23 cellular contexts compared by ENCODE assay signal in genomic region chr17:32920293-32920692, GRCh38. TPM values are rescaled to one million over a fixed set of nuclear protein-coding genes. Genes with fewer than 3 reads are reported as not detected.
DNase-seq lines count a peak whose midpoint lies in the region; ATAC-seq, FAIRE-seq and TF ChIP-seq lines count a peak whose summit lies in the region.
"Had no signal": no experiment of that assay in that cellular context is flagged by ENCODE, and none has a peak within 500 bp of the region (broad histone marks: within the 10 kb centered on the region; RNA-seq: fewer than 3 reads in every experiment).

No MANE protein-coding gene starts in this region.

- peak overlapping the region; percentile 26 for H3K27ac Mint-ChIP-seq in activated T-helper 2 cell treated with anti-CD3 and anti-CD28 coated beads, Interferon-gamma antibody, Interleukin-2, Interleukin-4, amounts not matched to agents 10 μg/mL and 5 μg/mL and 100 μg/mL, durations not matched to agents 14 hours and 24 hours and 36 hours
- H3K27ac Mint-ChIP-seq: CD8-positive, alpha-beta T cell; HFFc6 had no signal

- H3K79me2 ChIP-seq in HepG2 (ENCODE audit: insufficient read depth, low read length) (no peaks in the 10 kb centered on the region), osteoblast (ENCODE audit: insufficient read depth, low read length) (no peaks in the 10 kb centered on the region)

- no peaks in the 10 kb centered on the region for H3K27me3 ChIP-seq in HepG2 (ENCODE audit: control insufficient read depth in 1 of 2, insufficient read depth in 2 of 2, low read length in 2 of 2)
- no peaks in the 10 kb centered on the region for H3K27me3 ChIP-seq in right lobe of liver
- no peaks in the 10 kb centered on the region for H3K27me3 ChIP-seq in esophagus muscularis mucosa
- H3K27me3 ChIP-seq in breast epithelium: no peaks in the 10 kb centered on the region
- no peaks in the 10 kb centered on the region for H3K27me3 ChIP-seq in osteoblast (ENCODE audit: insufficient read depth, low read length)

- DNase-seq in HepG2 (ENCODE audit: low spot score) (no peak), right lobe of liver (no peak), esophagus muscularis mucosa (ENCODE audit: extremely low spot score) (peak; percentile 57), breast epithelium (ENCODE audit: low spot score in 2 of 2) (no peak), HK-2 (ENCODE audit: unreplicated experiment) (no peak), Ammon's horn (ENCODE audit: low spot score) (no peak), osteoblast (ENCODE audit: insufficient read length, low spot score, missing footprints) (no peak)
- no peak for DNase-seq in activated T-helper 2 cell treated with anti-CD3 and anti-CD28 coated beads, Interferon-gamma antibody, Interleukin-2, Interleukin-4, amounts not matched to agents 10 μg/mL and 5 μg/mL and 100 μg/mL, durations not matched to agents 14 hours and 24 hours and 36 hours (ENCODE audit: low spot score)
- DNase-seq: ACHN; AML-193; C1 segment of cervical spinal cord; Caco-2; CD8-positive, alpha-beta T cell; DMS153; DND-41; GOT3; HFFc6 had no signal

- H3K4me1 ChIP-seq in HepG2 (ENCODE audit: insufficient read depth, low read length) (peaks cover 67% of the 10 kb centered on the region), right lobe of liver (no peaks in the 10 kb centered on the region), esophagus muscularis mucosa (no peaks in the 10 kb centered on the region), breast epithelium (no peaks in the 10 kb centered on the region), osteoblast (ENCODE audit: insufficient read depth, low read length) (no peaks in the 10 kb centered on the region)
- H3K4me1 ChIP-seq: Caco-2, HAP-1 had no signal

- H3K9me3 ChIP-seq in HepG2 (ENCODE audit: low read length) (no peaks in the 10 kb centered on the region), right lobe of liver (no peaks in the 10 kb centered on the region), esophagus muscularis mucosa (no peaks in the 10 kb centered on the region), breast epithelium (no peaks in the 10 kb centered on the region), osteoblast (ENCODE audit: low read depth, low read length) (no peaks in the 10 kb centered on the region)
- H3K9me3 ChIP-seq: Caco-2, HAP-1 had no signal

- no TSS peak for BruUV-seq in HepG2 (replicated peaks; lab: Mats Ljungman, UMichigan)

- H3K36me3 Mint-ChIP-seq in activated T-helper 2 cell treated with anti-CD3 and anti-CD28 coated beads, Interferon-gamma antibody, Interleukin-2, Interleukin-4, amounts not matched to agents 10 μg/mL and 5 μg/mL and 100 μg/mL, durations not matched to agents 14 hours and 24 hours and 36 hours (ENCODE audit: low read depth): no peaks in the 10 kb centered on the region
- H3K36me3 Mint-ChIP-seq: CD8-positive, alpha-beta T cell had no signal

- H3K36me3 ChIP-seq in HepG2 (replicated peaks in 1 of 2; ENCODE audit: control insufficient read depth in 1 of 2, insufficient read depth in 2 of 2, low read length in 2 of 2) (no peaks in the 10 kb centered on the region), right lobe of liver (no peaks in the 10 kb centered on the region), esophagus muscularis mucosa (no peaks in the 10 kb centered on the region), breast epithelium (no peaks in the 10 kb centered on the region), osteoblast (ENCODE audit: insufficient read depth, low read length) (no peaks in the 10 kb centered on the region)
- H3K36me3 ChIP-seq: HAP-1 had no signal

- intact Hi-C loops in HepG2 (cut with micrococcal nuclease; ENCODE audit: unreplicated experiment): no loop called here
- intact Hi-C loops in right lobe of liver (cut with DNase I): no loop called here
- intact Hi-C loops in activated T-helper 2 cell treated with anti-CD3 and anti-CD28 coated beads, Interferon-gamma antibody, Interleukin-2, Interleukin-4, amounts not matched to agents 10 μg/mL and 5 μg/mL and 100 μg/mL, durations not matched to agents 14 hours and 24 hours and 36 hours (cut with micrococcal nuclease): no loop called here
- intact Hi-C loops in esophagus muscularis mucosa (cut with DNase I): no loop called here
- intact Hi-C loops in breast epithelium (cut with DNase I; ENCODE audit: low total_unique reads): no loop called here

- FAIRE-seq in HepG2 (lab: Jason Lieb, UNC): no peak
- FAIRE-seq: A204.1, G401.6, GM12892, H54 had no signal

- POLR2A ChIA-PET in HepG2 (lab: Yijun Ruan, JAX): no interaction called here

- H3K4me3 ChIP-seq in HepG2 (replicated peaks in 1 of 3; ENCODE audit: insufficient read depth in 1 of 3, low read depth in 2 of 3, low read length in 3 of 3) (no peak overlapping the region), right lobe of liver (no peak overlapping the region), esophagus muscularis mucosa (no peak overlapping the region), breast epithelium (no peak overlapping the region), osteoblast (ENCODE audit: insufficient read depth, low read length) (no peak overlapping the region)
- H3K4me3 ChIP-seq: HAP-1 had no signal

- TF ChIP-seq CTCF in HepG2 (CRISPR knock-in tag; IDR thresholded peaks at IDR 0.05): no peak
- no peak for TF ChIP-seq CTCF in right lobe of liver (IDR thresholded peaks at IDR 0.05)
- TF ChIP-seq CTCF in esophagus muscularis mucosa (IDR thresholded peaks at IDR 0.05): no peak
- no peak for TF ChIP-seq CTCF in breast epithelium (IDR thresholded peaks at IDR 0.05)
- TF ChIP-seq CTCF in osteoblast (IDR thresholded peaks at IDR 0.05; ENCODE audit: extremely low read depth, low read depth, low read length): no peak

- H3K27ac ChIP-seq in HepG2 (ENCODE audit: extremely low read length, insufficient read depth, low read length) (no peak overlapping the region), right lobe of liver (no peak overlapping the region), esophagus muscularis mucosa (replicated peaks in 1 of 4) (no peak overlapping the region), breast epithelium (no peak overlapping the region), osteoblast (ENCODE audit: low read depth, low read length) (no peak overlapping the region)
- H3K27ac ChIP-seq: 22Rv1 had no signal

- H4K20me1 ChIP-seq in HepG2 (ENCODE audit: insufficient read depth, low read length) (no peaks in the 10 kb centered on the region), osteoblast (ENCODE audit: insufficient read depth, low read length) (no peaks in the 10 kb centered on the region)

- H2AFZ ChIP-seq in HepG2 (ENCODE audit: low read length) (no peak overlapping the region), osteoblast (ENCODE audit: low read length) (no peak overlapping the region)

- H3K4me1 Mint-ChIP-seq in activated T-helper 2 cell treated with anti-CD3 and anti-CD28 coated beads, Interferon-gamma antibody, Interleukin-2, Interleukin-4, amounts not matched to agents 10 μg/mL and 5 μg/mL and 100 μg/mL, durations not matched to agents 14 hours and 24 hours and 36 hours (ENCODE audit: low read depth): peaks cover 28% of the 10 kb centered on the region

- 65% methylated on average over 8 of the region's 8 CpGs for WGBS in HepG2 (ENCODE audit: low lambda C conversion rate)
- WGBS in right lobe of liver (ENCODE audit: insufficient coverage, low coverage, low lambda C conversion rate, missing lambda C conversion rate): 76% methylated on average over 8 of the region's 8 CpGs
- whole genome bisulfite sequencing in esophagus muscularis mucosa: 84% methylated on average over 8 of the region's 8 CpGs

- H3K4me2 ChIP-seq in HepG2 (ENCODE audit: low read depth, low read length) (0 out of 2 replicates have a peak overlapping the region, but pooled peaks have one; percentile 21), osteoblast (ENCODE audit: insufficient read depth, low read length) (no peak overlapping the region)

- no peaks in the 10 kb centered on the region for H3K27me3 Mint-ChIP-seq in activated T-helper 2 cell treated with anti-CD3 and anti-CD28 coated beads, Interferon-gamma antibody, Interleukin-2, Interleukin-4, amounts not matched to agents 10 μg/mL and 5 μg/mL and 100 μg/mL, durations not matched to agents 14 hours and 24 hours and 36 hours (ENCODE audit: low read depth)

- H3K4me3 Mint-ChIP-seq in activated T-helper 2 cell treated with anti-CD3 and anti-CD28 coated beads, Interferon-gamma antibody, Interleukin-2, Interleukin-4, amounts not matched to agents 10 μg/mL and 5 μg/mL and 100 μg/mL, durations not matched to agents 14 hours and 24 hours and 36 hours (ENCODE audit: low read depth): no peak overlapping the region
- H3K4me3 Mint-ChIP-seq: CD8-positive, alpha-beta T cell; HFFc6 had no signal

- no peak overlapping the region for H3K9ac ChIP-seq in HepG2 (ENCODE audit: insufficient read depth, low read depth, low read length)

- no peaks in the 10 kb centered on the region for H3K9me3 Mint-ChIP-seq in activated T-helper 2 cell treated with anti-CD3 and anti-CD28 coated beads, Interferon-gamma antibody, Interleukin-2, Interleukin-4, amounts not matched to agents 10 μg/mL and 5 μg/mL and 100 μg/mL, durations not matched to agents 14 hours and 24 hours and 36 hours
- H3K9me3 Mint-ChIP-seq: CD8-positive, alpha-beta T cell; HFFc6 had no signal

- in situ Hi-C loops in HepG2 (cut with HindIII; ENCODE audit: extremely low pct_ligation_motif_present, low pct_unique_long_range_greater_than_20kb): no loop called here

- TF ChIP-seq RAD21 in HepG2 (CRISPR knock-in tag; IDR thresholded peaks at IDR 0.05): no peak

- CTCF ChIA-PET in HepG2 (lab: Yijun Ruan, JAX; ENCODE audit: low intra/inter-chr PET ratio, low total read pairs): no interaction called here

- ATAC-seq in HepG2 (no peak), right lobe of liver (no peak)
- ATAC-seq: CD8-positive, alpha-beta T cell had no signal

- TF ChIP-seq EP300 in HepG2 (IDR thresholded peaks at IDR 0.05; ENCODE audit: low read depth in 2 of 2, low read length in 2 of 2) (no peak), HepG2 (CRISPR knock-in tag; IDR thresholded peaks at IDR 0.05; ENCODE audit: borderline replicate concordance) (no peak), esophagus muscularis mucosa (IDR thresholded peaks at IDR 0.05) (no peak)

- TF ChIP-seq POLR2A in HepG2 (IDR thresholded peaks at IDR 0.05; ENCODE audit: insufficient read depth in 1 of 2, low read depth in 2 of 2, low read length in 2 of 2) (no peak), right lobe of liver (IDR thresholded peaks at IDR 0.05) (no peak), esophagus muscularis mucosa (IDR thresholded peaks at IDR 0.05; ENCODE audit: low read depth) (no peak), breast epithelium (IDR thresholded peaks at IDR 0.05) (no peak)

RNA-seq across cellular contexts. Expression of gene TMEM98, which starts 7.7 kb away (rescaled TPM):
- total RNA-seq in HepG2 (2016; rRNA removed; fragmentation: Illumina TruSeq; extraction: Trizol) (77.3 and 103 TPM in 2 replicates), right lobe of liver (10 to 100 TPM in 4 of 6 experiments, 1 to 10 TPM in 2; 7.8 to 31.5 (median 19.2) TPM), esophagus muscularis mucosa (10 to 100 TPM; 39.3 to 73.4 (median 54.2) TPM), breast epithelium (100 to 1,000 TPM in 2 of 3 donors, 10 to 100 TPM in 1; 59.7 to 138 (median 129) TPM), osteoblast (103 and 121 TPM in 2 replicates)
- total RNA-seq in HepG2 (2016; cell fraction: cytosol; rRNA removed; fragmentation: Illumina TruSeq; extraction: Trizol; ENCODE audit: low read depth): 53.1 and 67.2 TPM in 2 replicates
- total RNA-seq in HepG2 (2016; cell fraction: insoluble cytoplasmic fraction; rRNA removed; fragmentation: Illumina TruSeq; extraction: Trizol): 79.2 and 109 TPM in 2 replicates
- 111 and 127 TPM in 2 replicates for total RNA-seq in HepG2 (2016; cell fraction: membrane; rRNA removed; fragmentation: Illumina TruSeq; extraction: Trizol)
- total RNA-seq in HepG2 (2016; cell fraction: nucleus; rRNA removed; fragmentation: Illumina TruSeq; extraction: Trizol): 75.4 and 76.4 TPM in 2 replicates
- polyA plus RNA-seq in HepG2 (2011; rRNA removed): 175 and 180 TPM in 2 replicates
- polyA plus RNA-seq in HepG2 (2011; cell fraction: cytosol; rRNA removed): 328 and 339 TPM in 2 replicates
- 173 and 209 TPM in 2 replicates for polyA plus RNA-seq in HepG2 (2011; cell fraction: nucleus; rRNA removed)
- polyA plus RNA-seq in HepG2 (2012): 69.9 and 74.1 TPM in 2 replicates
- polyA plus RNA-seq in HepG2 (2016; cell fraction: cytosol; fragmentation: Illumina TruSeq; extraction: Trizol; ENCODE audit: low read depth): 92.0 and 118 TPM in 2 replicates
- 87.3 and 89.1 TPM in 2 replicates for polyA plus RNA-seq in HepG2 (2016; cell fraction: insoluble cytoplasmic fraction; fragmentation: Illumina TruSeq; extraction: Trizol; ENCODE audit: low read depth)
- 118 and 131 TPM in 2 replicates for polyA plus RNA-seq in HepG2 (2016; cell fraction: membrane; fragmentation: Illumina TruSeq; extraction: Trizol; ENCODE audit: low read depth)
- 139 and 141 TPM in 2 replicates for polyA plus RNA-seq in HepG2 (2016; cell fraction: nucleus; fragmentation: Illumina TruSeq; extraction: Trizol; ENCODE audit: insufficient read depth, low read depth)
- polyA minus RNA-seq in HepG2 (2011; rRNA and poly(A)+ RNA removed; ENCODE audit: low replicate concordance): 1.2 and 454 TPM in 2 replicates
- polyA minus RNA-seq in HepG2 (2011; cell fraction: cytosol; rRNA and poly(A)+ RNA removed): 65.4 and 66.9 TPM in 2 replicates
- 53.7 and 60.7 TPM in 2 replicates for polyA minus RNA-seq in HepG2 (2011; cell fraction: nucleus; rRNA and poly(A)+ RNA removed)
- 18.8 and 19.3 TPM in 2 replicates for total RNA-seq in activated T-helper 2 cell treated with anti-CD3 and anti-CD28 coated beads, Interferon-gamma antibody, Interleukin-2, Interleukin-4, amounts not matched to agents 10 μg/mL and 5 μg/mL and 100 μg/mL, durations not matched to agents 14 hours and 24 hours and 36 hours
- total RNA-seq: CD8-positive, alpha-beta T cell had no signal

RNA-seq across cellular contexts. Expression of gene MYO1D, which starts 43.4 kb away (rescaled TPM):
- total RNA-seq in HepG2 (2016; rRNA removed; fragmentation: Illumina TruSeq; extraction: Trizol) (13.2 and 15.4 TPM in 2 replicates), right lobe of liver (10 to 100 TPM; 17.6 to 25.7 (median 21.0) TPM), esophagus muscularis mucosa (10 to 100 TPM; 27.3 to 30.3 (median 29.0) TPM), breast epithelium (100 to 1,000 TPM in 1 of 3 donors, 10 to 100 TPM in 2; 54.4 to 114 (median 76.7) TPM), osteoblast (130 and 160 TPM in 2 replicates)
- 3.0 and 3.6 TPM in 2 replicates for total RNA-seq in HepG2 (2016; cell fraction: cytosol; rRNA removed; fragmentation: Illumina TruSeq; extraction: Trizol; ENCODE audit: low read depth)
- total RNA-seq in HepG2 (2016; cell fraction: insoluble cytoplasmic fraction; rRNA removed; fragmentation: Illumina TruSeq; extraction: Trizol): 12.4 and 13.8 TPM in 2 replicates
- 5.7 and 6.1 TPM in 2 replicates for total RNA-seq in HepG2 (2016; cell fraction: membrane; rRNA removed; fragmentation: Illumina TruSeq; extraction: Trizol)
- total RNA-seq in HepG2 (2016; cell fraction: nucleus; rRNA removed; fragmentation: Illumina TruSeq; extraction: Trizol): 14.8 and 18.3 TPM in 2 replicates
- 17.3 and 19.7 TPM in 2 replicates for polyA plus RNA-seq in HepG2 (2011; rRNA removed)
- 15.1 and 24.7 TPM in 2 replicates for polyA plus RNA-seq in HepG2 (2011; cell fraction: cytosol; rRNA removed)
- polyA plus RNA-seq in HepG2 (2011; cell fraction: nucleus; rRNA removed): 8.8 and 9.9 TPM in 2 replicates
- 21.0 and 26.3 TPM in 2 replicates for polyA plus RNA-seq in HepG2 (2012)
- polyA plus RNA-seq in HepG2 (2016; cell fraction: cytosol; fragmentation: Illumina TruSeq; extraction: Trizol; ENCODE audit: low read depth): 0.91 and 1.2 TPM in 2 replicates
- 11.4 and 15.7 TPM in 2 replicates for polyA plus RNA-seq in HepG2 (2016; cell fraction: insoluble cytoplasmic fraction; fragmentation: Illumina TruSeq; extraction: Trizol; ENCODE audit: low read depth)
- polyA plus RNA-seq in HepG2 (2016; cell fraction: membrane; fragmentation: Illumina TruSeq; extraction: Trizol; ENCODE audit: low read depth): 2.9 and 3.4 TPM in 2 replicates
- polyA plus RNA-seq in HepG2 (2016; cell fraction: nucleus; fragmentation: Illumina TruSeq; extraction: Trizol; ENCODE audit: insufficient read depth, low read depth): 8.9 and 12.3 TPM in 2 replicates
- polyA minus RNA-seq in HepG2 (2011; rRNA and poly(A)+ RNA removed; ENCODE audit: low replicate concordance): 1.8 and 19.9 TPM in 2 replicates
- 24.6 and 25.3 TPM in 2 replicates for polyA minus RNA-seq in HepG2 (2011; cell fraction: cytosol; rRNA and poly(A)+ RNA removed)
- polyA minus RNA-seq in HepG2 (2011; cell fraction: nucleus; rRNA and poly(A)+ RNA removed): 44.4 and 61.9 TPM in 2 replicates
- total RNA-seq in activated T-helper 2 cell treated with anti-CD3 and anti-CD28 coated beads, Interferon-gamma antibody, Interleukin-2, Interleukin-4, amounts not matched to agents 10 μg/mL and 5 μg/mL and 100 μg/mL, durations not matched to agents 14 hours and 24 hours and 36 hours: 22.8 and 23.4 TPM in 2 replicates
